25 cellular contexts compared by ENCODE assay signal in the genomic region with DNA sequence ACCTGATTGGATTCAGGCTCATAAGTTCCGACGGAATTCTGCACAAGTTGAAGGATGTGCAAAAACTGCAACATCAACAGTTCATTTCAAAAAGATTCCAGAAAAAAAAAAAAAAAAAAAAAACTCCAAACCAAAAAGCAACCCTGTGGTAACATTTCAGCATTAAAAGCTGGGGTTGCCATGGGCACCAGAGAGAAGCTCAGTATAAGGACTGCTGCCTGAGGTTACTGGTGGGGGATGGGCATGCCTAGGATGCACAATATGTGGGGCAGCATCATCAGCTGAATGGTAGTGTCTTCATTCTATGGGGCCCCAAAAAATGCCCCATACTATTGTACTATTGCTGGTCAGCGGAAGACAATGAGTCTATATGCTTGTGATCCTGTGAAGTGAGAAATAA.
"Had no signal": no experiment of that assay in that cellular context is flagged by ENCODE, and none has a peak within 500 bp of the region (broad histone marks: within the 10 kb centered on the region; RNA-seq: fewer than 3 reads in every experiment).

No MANE protein-coding gene starts in this region.

- H3K36me3 ChIP-seq: adrenal gland, breast epithelium, colonic mucosa, MG63, WERI-Rb-1 had no signal

- H3K4me1 ChIP-seq: adrenal gland, breast epithelium had no signal

- H3K27ac ChIP-seq: adrenal gland, breast epithelium, colonic mucosa, WERI-Rb-1 had no signal

- H3K9me3 ChIP-seq: adrenal gland, breast epithelium, colonic mucosa, MG63, SK-N-SH had no signal

- ATAC-seq: activated CD4-positive, CD25-positive, alpha-beta regulatory T cell treated with anti-CD3 and anti-CD28 coated beads, Interleukin-2, amount 50 U/mL, for 24 hours; activated CD8-positive, alpha-beta T cell treated with anti-CD3 and anti-CD28 coated beads for 36 hours had no signal

- H3K4me3 ChIP-seq: adrenal gland, breast epithelium, colonic mucosa, MG63 had no signal

- DNase-seq: activated CD4-positive, alpha-beta T cell treated with anti-CD3 and anti-CD28 coated beads for 4 hours; activated CD8-positive, alpha-beta memory T cell treated with anti-CD3 and anti-CD28 coated beads, Interleukin-2, amount 50 U/mL, for 48 hours; activated CD8-positive, alpha-beta T cell treated with anti-CD3 and anti-CD28 coated beads for 36 hours; activated naive CD4-positive, alpha-beta T cell treated with anti-CD3 and anti-CD28 coated beads, Interleukin-2, amount 50 U/mL, for 16 hours; activated naive CD8-positive, alpha-beta T cell treated with anti-CD3 and anti-CD28 coated beads, Interleukin-2, amount 10 ng/mL, durations not matched to agents 7 days and 5 days; activated T-cell treated with anti-CD3 and anti-CD28 coated beads, Interleukin-2, amount 50 U/mL, for 1 hour; adrenal gland; aorta; caudate nucleus; colonic mucosa; MG63; MV-4-11; NCI-H1092 treated with DMSO at 0.1 percent for 48 hours; NCI-H1436 treated with DMSO at 0.1 percent for 48 hours; NCI-H187 treated with DMSO at 0.1 percent for 48 hours; NCI-H2081 treated with DMSO at 0.1 percent for 48 hours; NCI-H446; NCI-H524; NCI-H82; SIG-M5; SK-N-SH; T-helper 1 cell; WERI-Rb-1 had no signal
